ENCODE assay signal across 17 cellular contexts in the genomic region with DNA sequence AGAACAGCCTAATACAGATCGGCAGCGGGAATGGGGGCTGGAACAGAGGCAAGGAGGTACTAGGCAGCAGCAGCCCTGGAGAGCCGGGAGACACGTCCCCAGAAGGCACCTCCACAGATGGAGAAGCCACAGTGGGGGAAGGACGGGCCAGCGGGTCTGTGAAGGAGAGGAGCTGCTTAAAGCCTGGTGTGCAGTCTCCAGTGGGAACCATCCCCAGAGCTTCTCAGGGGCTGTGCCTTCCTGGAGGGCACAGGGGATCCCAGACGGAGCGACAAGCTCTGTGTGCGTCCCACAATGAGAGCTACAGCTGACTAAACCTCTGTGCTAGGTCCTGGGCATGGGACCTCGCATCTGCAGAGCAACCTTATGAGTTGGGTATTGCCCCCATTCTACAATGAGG. TPM values are rescaled to one million over a fixed set of nuclear protein-coding genes. Genes with fewer than 3 reads are reported as not detected.
DNase-seq lines count a peak whose midpoint lies in the region; ATAC-seq and TF ChIP-seq lines count a peak whose summit lies in the region.
"Had no signal": no experiment of that assay in that cellular context is flagged by ENCODE, and none has a peak within 500 bp of the region (broad histone marks: within the 10 kb centered on the region; RNA-seq: fewer than 3 reads in every experiment).

No MANE protein-coding gene starts in this region.

- ATAC-seq in HG03196 (IDR thresholded peaks at IDR 0.05; ENCODE audit: unreplicated experiment) (no peak), body of pancreas (no peak)
- ATAC-seq: CD8-positive, alpha-beta T cell; left lobe of liver had no signal

- peak overlapping the region; percentile 64 for H3K27ac Mint-ChIP-seq in activated CD4-positive, alpha-beta memory T cell treated with anti-CD3 and anti-CD28 coated beads for 36 hours
- H3K27ac Mint-ChIP-seq in activated CD4-positive, alpha-beta memory T cell treated with anti-CD3 and anti-CD28 coated beads, Interleukin-2, amount 10 ng/mL, durations not matched to agents 7 days and 5 days, result no peak overlapping the region
- H3K27ac Mint-ChIP-seq in neural progenitor cell, result peak overlapping the region; percentile 11

- WGBS in body of pancreas, 2 donors, result 88 to 90% methylated on average over 9 to 10 of the region's 10 CpGs

- CTCF ChIA-PET in activated CD4-positive, alpha-beta memory T cell treated with anti-CD3 and anti-CD28 coated beads for 36 hours (lab: Charles Lee), result interaction anchor here (1.0 to 1.5 kb wide), 2 partner anchors 204 to 240 kb away, joined by 3 to 4 read pairs; no protein-coding TSS in a partner anchor
- CTCF ChIA-PET in activated CD4-positive, alpha-beta memory T cell treated with anti-CD3 and anti-CD28 coated beads, Interleukin-2, amount 10 ng/mL, durations not matched to agents 7 days and 5 days (lab: Charles Lee), result interaction anchor here (0.6 to 2.8 kb wide), 3 partner anchors 66 to 204 kb away, joined by 3 to 7 read pairs (median 4); no protein-coding TSS in a partner anchor
- CTCF ChIA-PET in PC-9 (lab: Charles Lee), result no interaction called here

- POLR2A ChIA-PET in activated CD4-positive, alpha-beta memory T cell treated with anti-CD3 and anti-CD28 coated beads for 36 hours (lab: Charles Lee), result interaction anchor here (0.8 kb wide), 1 partner anchor 45 kb away, joined by 3 read pairs; no protein-coding TSS in a partner anchor
- POLR2A ChIA-PET in activated CD4-positive, alpha-beta memory T cell treated with anti-CD3 and anti-CD28 coated beads, Interleukin-2, amount 10 ng/mL, durations not matched to agents 7 days and 5 days (lab: Charles Lee), result interaction anchor here (1.1 to 1.5 kb wide), 2 partner anchors 8 to 21 kb away, joined by 3 to 6 read pairs; no protein-coding TSS in a partner anchor
- POLR2A ChIA-PET in PC-9 (lab: Charles Lee; ENCODE audit: unreplicated experiment), result no interaction called here

- H3K79me2 ChIP-seq in PC-9 (ENCODE audit: low read depth), result peaks cover 73% of the 10 kb centered on the region
- no peaks in the 10 kb centered on the region for H3K79me2 ChIP-seq in neural progenitor cell (ENCODE audit: low read depth)

- TF ChIP-seq POLR2A in body of pancreas (IDR thresholded peaks at IDR 0.05), result no peak

- peaks cover 80% of the 10 kb centered on the region for H3K36me3 ChIP-seq in PC-9 (ENCODE audit: low read depth)
- H3K36me3 ChIP-seq in neural progenitor cell, result no peaks in the 10 kb centered on the region
- H3K36me3 ChIP-seq in body of pancreas (replicated peaks in 1 of 2; ENCODE audit: insufficient read depth in 1 of 2, low read depth in 2 of 2), result peaks cover 46 to 65% of the 10 kb centered on the region in 2 donors

- H3K9me3 Mint-ChIP-seq in activated CD4-positive, alpha-beta memory T cell treated with anti-CD3 and anti-CD28 coated beads for 36 hours, result no peaks in the 10 kb centered on the region
- H3K9me3 Mint-ChIP-seq in activated CD4-positive, alpha-beta memory T cell treated with anti-CD3 and anti-CD28 coated beads, Interleukin-2, amount 10 ng/mL, durations not matched to agents 7 days and 5 days, result no peaks in the 10 kb centered on the region
- H3K9me3 Mint-ChIP-seq in neural progenitor cell, result no peaks in the 10 kb centered on the region
- H3K9me3 Mint-ChIP-seq: CD8-positive, alpha-beta T cell had no signal

- H3K9me2 ChIP-seq in PC-9 (ENCODE audit: insufficient read depth), result no peaks in the 10 kb centered on the region

- H3K4me3 Mint-ChIP-seq in activated CD4-positive, alpha-beta memory T cell treated with anti-CD3 and anti-CD28 coated beads for 36 hours, result no peak overlapping the region
- H3K4me3 Mint-ChIP-seq in activated CD4-positive, alpha-beta memory T cell treated with anti-CD3 and anti-CD28 coated beads, Interleukin-2, amount 10 ng/mL, durations not matched to agents 7 days and 5 days, result no peak overlapping the region
- no peak overlapping the region for H3K4me3 Mint-ChIP-seq in neural progenitor cell
- H3K4me3 Mint-ChIP-seq: CD8-positive, alpha-beta T cell had no signal

- intact Hi-C loops in activated CD4-positive, alpha-beta memory T cell treated with anti-CD3 and anti-CD28 coated beads for 36 hours (cut with micrococcal nuclease), result loop anchor here (5.0 kb wide), 1 partner anchor 46 kb away; no protein-coding TSS in a partner anchor
- intact Hi-C loops in PC-9 (cut with micrococcal nuclease; ENCODE audit: unreplicated experiment) (loop anchor here (10.0 kb wide), 1 partner anchor 64 kb away; no protein-coding TSS in a partner anchor), body of pancreas (cut with DNase I) (no loop called here)

- H3K27me3 ChIP-seq in PC-9 (ENCODE audit: insufficient read depth, low read depth), result no peaks in the 10 kb centered on the region
- H3K27me3 ChIP-seq in neural progenitor cell, result no peaks in the 10 kb centered on the region
- H3K27me3 ChIP-seq in body of pancreas, result no peaks in the 10 kb centered on the region
- H3K27me3 ChIP-seq: Peyer's patch, vagina had no signal

- H3K9me3 ChIP-seq in PC-9 (ENCODE audit: insufficient read depth, low read depth) (no peaks in the 10 kb centered on the region), neural progenitor cell (ENCODE audit: low read depth) (no peaks in the 10 kb centered on the region), body of pancreas (no peaks in the 10 kb centered on the region)
- H3K9me3 ChIP-seq: Peyer's patch, prostate gland, vagina had no signal

- no peak overlapping the region for H3K9ac ChIP-seq in neural progenitor cell
- H3K9ac ChIP-seq: KMS-11 had no signal

- DNase-seq in activated CD4-positive, alpha-beta memory T cell treated with anti-CD3 and anti-CD28 coated beads for 36 hours, result no peak
- DNase-seq in activated CD4-positive, alpha-beta memory T cell treated with anti-CD3 and anti-CD28 coated beads, Interleukin-2, amount 10 ng/mL, durations not matched to agents 7 days and 5 days, result no peak
- no peak for DNase-seq in PC-9
- no peak for DNase-seq in caudate nucleus (lab: John Stamatoyannopoulos, UW)
- no peak for DNase-seq in neural progenitor cell (ENCODE audit: low spot score)
- DNase-seq in body of pancreas, result no peak
- DNase-seq in Ammon's horn (ENCODE audit: low spot score), result no peak
- DNase-seq: CD8-positive, alpha-beta T cell; NCI-H1092 treated with DMSO at 0.1 percent for 48 hours; NCI-H774; Peyer's patch had no signal

- peaks cover 35% of the 10 kb centered on the region for H4K20me1 ChIP-seq in PC-9 (ENCODE audit: insufficient read depth)
- peaks cover 4% of the 10 kb centered on the region for H4K20me1 ChIP-seq in neural progenitor cell (ENCODE audit: low read depth)

- H3K4me1 Mint-ChIP-seq in activated CD4-positive, alpha-beta memory T cell treated with anti-CD3 and anti-CD28 coated beads for 36 hours (ENCODE audit: low read depth), result peaks cover 28% of the 10 kb centered on the region
- H3K4me1 Mint-ChIP-seq in activated CD4-positive, alpha-beta memory T cell treated with anti-CD3 and anti-CD28 coated beads, Interleukin-2, amount 10 ng/mL, durations not matched to agents 7 days and 5 days, result peaks cover 29% of the 10 kb centered on the region
- H3K4me1 Mint-ChIP-seq in neural progenitor cell, result peaks cover 34% of the 10 kb centered on the region

- H3F3A ChIP-seq in PC-9 (ENCODE audit: insufficient read depth, low read depth), result peaks cover 98% of the 10 kb centered on the region
- peaks cover 3% of the 10 kb centered on the region for H3F3A ChIP-seq in neural progenitor cell (ENCODE audit: low read depth)

- H3K27ac ChIP-seq in PC-9 (peak overlapping the region; percentile 86), caudate nucleus (ENCODE audit: low read depth, low read length) (peak overlapping the region; percentile 11), neural progenitor cell (no peak overlapping the region), body of pancreas (no peak overlapping the region)
- H3K27ac ChIP-seq: HL-60, KMS-11, prostate gland, vagina had no signal

- BruUV-seq in PC-9 (replicated peaks; lab: Mats Ljungman, UMichigan), result no TSS peak

- H3K4me1 ChIP-seq in PC-9 (replicated peaks; ENCODE audit: insufficient read depth) (peaks cover 25% of the 10 kb centered on the region), neural progenitor cell (no peaks in the 10 kb centered on the region), body of pancreas (peaks cover 7% of the 10 kb centered on the region)

- H3K27me3 Mint-ChIP-seq in activated CD4-positive, alpha-beta memory T cell treated with anti-CD3 and anti-CD28 coated beads for 36 hours, result no peaks in the 10 kb centered on the region
- H3K27me3 Mint-ChIP-seq in activated CD4-positive, alpha-beta memory T cell treated with anti-CD3 and anti-CD28 coated beads, Interleukin-2, amount 10 ng/mL, durations not matched to agents 7 days and 5 days, result no peaks in the 10 kb centered on the region
- peaks cover 6% of the 10 kb centered on the region for H3K27me3 Mint-ChIP-seq in neural progenitor cell (ENCODE audit: insufficient read depth, low read depth)

- peaks cover 77% of the 10 kb centered on the region for H3K36me3 Mint-ChIP-seq in activated CD4-positive, alpha-beta memory T cell treated with anti-CD3 and anti-CD28 coated beads for 36 hours
- H3K36me3 Mint-ChIP-seq in activated CD4-positive, alpha-beta memory T cell treated with anti-CD3 and anti-CD28 coated beads, Interleukin-2, amount 10 ng/mL, durations not matched to agents 7 days and 5 days (ENCODE audit: low read depth), result peaks cover 91% of the 10 kb centered on the region
- H3K36me3 Mint-ChIP-seq in neural progenitor cell, result peaks cover 60% of the 10 kb centered on the region

- H3K4me3 ChIP-seq in PC-9 (no peak overlapping the region), neural progenitor cell (no peak overlapping the region), body of pancreas (no peak overlapping the region)
- H3K4me3 ChIP-seq: Peyer's patch, prostate gland, vagina had no signal

- TF ChIP-seq CTCF in PC-9 (conservative IDR thresholded peaks at IDR 0.05) (no peak), neural progenitor cell (IDR thresholded peaks at IDR 0.05) (no peak), body of pancreas (IDR thresholded peaks at IDR 0.05) (no peak)

- H2AFZ ChIP-seq in PC-9 (no peak overlapping the region), neural progenitor cell (replicated peaks) (no peak overlapping the region)

- no peak overlapping the region for H3K4me2 ChIP-seq in PC-9
- no peak overlapping the region for H3K4me2 ChIP-seq in neural progenitor cell
- H3K4me2 ChIP-seq: KMS-11 had no signal

RNA-seq across cellular contexts. Expression of a gene that starts 50.8 kb away (rescaled TPM):
- 100 to 1,000 TPM; 255 to 256 TPM for total RNA-seq in activated CD4-positive, alpha-beta memory T cell treated with anti-CD3 and anti-CD28 coated beads for 36 hours
- total RNA-seq in activated CD4-positive, alpha-beta memory T cell treated with anti-CD3 and anti-CD28 coated beads, Interleukin-2, amount 10 ng/mL, durations not matched to agents 7 days and 5 days, result 100 to 1,000 TPM; 225 to 228 TPM
- 231 and 240 TPM in 2 replicates for total RNA-seq in PC-9 (2021)
- 52.0 and 61.4 TPM in 2 replicates for total RNA-seq in neural progenitor cell (ENCODE audit: low replicate concordance)
- total RNA-seq in body of pancreas, result 100 to 1,000 TPM in 1 of 2 donors, 10 to 100 TPM in 1; 76.8 to 103 TPM

Comparison
In these comparisons a context has a peak if more than half of its experiments do, and no peak if none do; other contexts are left out.
1. H3K27ac ChIP-seq: peak in PC-9 (single experiment) and caudate nucleus (single experiment); none in neural progenitor cell (single experiment) and body of pancreas (0 of 4).